In genomic region chr6:51265426-51265825, GRCh38 we compare ENCODE assay signal across 22 cellular contexts.
DNase-seq lines count a peak whose midpoint lies in the region; ATAC-seq and TF ChIP-seq lines count a peak whose summit lies in the region.
"Had no signal": no experiment of that assay in that cellular context is flagged by ENCODE, and none has a peak within 500 bp of the region (broad histone marks: within the 10 kb centered on the region; RNA-seq: fewer than 3 reads in every experiment).

No MANE protein-coding gene starts in this region.

- H3K9me2 ChIP-seq in GM23338 (ENCODE audit: insufficient read depth) = 0 out of 2 replicates have a peak, but pooled peaks cover 3% of the 10 kb centered on the region

- no peak for TF ChIP-seq CTCF in GM23338 (conservative IDR thresholded peaks at IDR 0.05; ENCODE audit: low read depth in 2 of 2)

- H2AFZ ChIP-seq in GM23338 = no peak overlapping the region; the same call in 1 of the 2 replicates
- H2AFZ ChIP-seq: neural progenitor cell had no signal

- no peaks in the 10 kb centered on the region for H3K79me2 ChIP-seq in GM23338 (replicated peaks; ENCODE audit: insufficient read depth)

- H3K4me3 ChIP-seq in SK-N-MC (no peak overlapping the region), GM23338 (no peak overlapping the region)
- H3K4me3 ChIP-seq: cardiac muscle cell, dorsolateral prefrontal cortex, neural progenitor cell, psoas muscle, spleen, tibial artery had no signal

- H3K27ac ChIP-seq in SK-N-MC (peak overlapping the region; percentile 35; the same call in 1 of the 2 replicates), GM23338 (ENCODE audit: low read depth) (no peak overlapping the region)
- H3K27ac ChIP-seq: cardiac muscle cell, dorsolateral prefrontal cortex, neural progenitor cell, psoas muscle, tibial artery had no signal

- H3K4me3 Mint-ChIP-seq in GM23338 = no peak overlapping the region
- H3K4me3 Mint-ChIP-seq: activated CD4-positive, alpha-beta T cell treated with anti-CD3 and anti-CD28 coated beads for 36 hours; activated naive CD4-positive, alpha-beta T cell treated with anti-CD3 and anti-CD28 coated beads for 36 hours; activated T-cell treated with anti-CD3 and anti-CD28 coated beads, Interleukin-2, amount 50 U/mL, for 72 hours; CD8-positive, alpha-beta memory T cell; neural progenitor cell; stimulated activated naive CD8-positive, alpha-beta T cell treated with anti-CD3 and anti-CD28 coated beads, Interleukin-15, Interleukin-2, amounts not matched to agents 100 ng/mL and 50 ng/mL, for 24 hours had no signal

- DNase-seq in MV-4-11 (lab: John Stamatoyannopoulos, UW) = peak; percentile 58
- no peak for DNase-seq in SK-N-MC (ENCODE audit: low read depth, low spot score)
- DNase-seq in head of caudate nucleus = peak in 22 of 42 donors; percentile 2 to 47 (median 14)
- DNase-seq in sciatic nerve (ENCODE audit: low spot score) = no peak
- DNase-seq in 8988T = no peak
- DNase-seq in GM23338 (ENCODE audit: low spot score) = no peak
- DNase-seq: activated CD4-positive, alpha-beta T cell treated with anti-CD3 and anti-CD28 coated beads for 36 hours; activated naive CD4-positive, alpha-beta T cell treated with anti-CD3 and anti-CD28 coated beads for 36 hours; activated T-cell treated with anti-CD3 and anti-CD28 coated beads, Interleukin-2, amount 50 U/mL, for 72 hours; CD8-positive, alpha-beta memory T cell; GDM1; NCI-H1417; NCI-H510A; psoas muscle; spleen; stimulated activated CD4-positive, alpha-beta T cell treated with anti-CD3 and anti-CD28 coated beads, Interleukin-4, amount 100 ng/mL, for 24 hours had no signal

- H3K27ac Mint-ChIP-seq in GM23338 = no peak overlapping the region
- H3K27ac Mint-ChIP-seq: activated CD4-positive, alpha-beta T cell treated with anti-CD3 and anti-CD28 coated beads for 36 hours; activated naive CD4-positive, alpha-beta T cell treated with anti-CD3 and anti-CD28 coated beads for 36 hours; activated T-cell treated with anti-CD3 and anti-CD28 coated beads, Interleukin-2, amount 50 U/mL, for 72 hours; CD8-positive, alpha-beta memory T cell; neural progenitor cell; stimulated activated naive CD8-positive, alpha-beta T cell treated with anti-CD3 and anti-CD28 coated beads, Interleukin-15, Interleukin-2, amounts not matched to agents 100 ng/mL and 50 ng/mL, for 24 hours had no signal

- H3K9ac ChIP-seq in SK-N-MC (ENCODE audit: insufficient read length) = no peak overlapping the region
- H3K9ac ChIP-seq: neural progenitor cell had no signal

- H3K9me3 Mint-ChIP-seq in GM23338 = no peaks in the 10 kb centered on the region
- H3K9me3 Mint-ChIP-seq: activated naive CD4-positive, alpha-beta T cell treated with anti-CD3 and anti-CD28 coated beads for 36 hours; neural progenitor cell had no signal

- H3K4me1 ChIP-seq in GM23338 (ENCODE audit: insufficient read depth) = no peaks in the 10 kb centered on the region
- H3K4me1 ChIP-seq: neural progenitor cell, psoas muscle, spleen, tibial artery had no signal

- H3F3A ChIP-seq in GM23338 (replicated peaks; ENCODE audit: low read depth) = no peaks in the 10 kb centered on the region

- intact Hi-C loops in head of caudate nucleus (cut with DNase I) (no loop called here), sciatic nerve (cut with DNase I) (no loop called here)

- H3K4me1 Mint-ChIP-seq in GM23338 = peaks cover 9% of the 10 kb centered on the region; the same call in 2 of the 3 replicates
- H3K4me1 Mint-ChIP-seq: activated CD4-positive, alpha-beta T cell treated with anti-CD3 and anti-CD28 coated beads for 36 hours; CD8-positive, alpha-beta memory T cell had no signal

- no peaks in the 10 kb centered on the region for H3K9me3 ChIP-seq in SK-N-MC (ENCODE audit: low read depth, low read length)
- H3K9me3 ChIP-seq: psoas muscle, spleen, tibial artery had no signal

- H3K4me2 ChIP-seq in GM23338 = no peak overlapping the region
- H3K4me2 ChIP-seq: neural progenitor cell had no signal

- no peaks in the 10 kb centered on the region for H3K27me3 Mint-ChIP-seq in GM23338 (ENCODE audit: insufficient read depth, low read depth, poor library complexity)
- H3K27me3 Mint-ChIP-seq: activated CD4-positive, alpha-beta T cell treated with anti-CD3 and anti-CD28 coated beads for 36 hours; CD8-positive, alpha-beta memory T cell; stimulated activated naive CD8-positive, alpha-beta T cell treated with anti-CD3 and anti-CD28 coated beads, Interleukin-15, Interleukin-2, amounts not matched to agents 100 ng/mL and 50 ng/mL, for 24 hours had no signal

- H3K27me3 ChIP-seq in GM23338 (ENCODE audit: insufficient read depth) = no peaks in the 10 kb centered on the region
- H3K27me3 ChIP-seq: cardiac muscle cell, neural progenitor cell, spleen, tibial artery had no signal

- H4K20me1 ChIP-seq in GM23338 (replicated peaks; ENCODE audit: insufficient read depth) = no peaks in the 10 kb centered on the region

- ATAC-seq in sciatic nerve (peak; percentile 58), HG02973 (IDR thresholded peaks at IDR 0.05; ENCODE audit: unreplicated experiment) (no peak), GM23338 (no peak)
- ATAC-seq: activated CD4-positive, alpha-beta T cell treated with anti-CD3 and anti-CD28 coated beads for 36 hours; activated T-cell treated with anti-CD3 and anti-CD28 coated beads, Interleukin-2, amount 50 U/mL, for 72 hours; psoas muscle had no signal

- H3K36me3 Mint-ChIP-seq in GM23338 (ENCODE audit: low read depth) = no peaks in the 10 kb centered on the region
- H3K36me3 Mint-ChIP-seq: CD8-positive, alpha-beta memory T cell; neural progenitor cell had no signal

- H3K36me3 ChIP-seq in SK-N-MC (ENCODE audit: insufficient read depth, low read length) (no peaks in the 10 kb centered on the region), GM23338 (ENCODE audit: insufficient read depth) (no peaks in the 10 kb centered on the region)
- H3K36me3 ChIP-seq: cardiac muscle cell, neural progenitor cell, spleen, tibial artery had no signal

TF ChIP-seq in GM23338, 12 proteins besides CTCF, POLR2A, EP300 and RAD21 (continues in another document):
- TF ChIP-seq JUNB (IDR thresholded peaks at IDR 0.05; ENCODE audit: unreplicated experiment) (no peak), POLR2AphosphoS5 (IDR thresholded peaks at IDR 0.05; ENCODE audit: low read depth) (no peak), STAT1 (IDR thresholded peaks at IDR 0.05; ENCODE audit: unreplicated experiment) (no peak), EZH2phosphoT487 (IDR thresholded peaks at IDR 0.05; ENCODE audit: unreplicated experiment) (no peak), NANOG (IDR thresholded peaks at IDR 0.05; ENCODE audit: borderline replicate concordance) (no peak)
- TF ChIP-seq, protein P1, sequence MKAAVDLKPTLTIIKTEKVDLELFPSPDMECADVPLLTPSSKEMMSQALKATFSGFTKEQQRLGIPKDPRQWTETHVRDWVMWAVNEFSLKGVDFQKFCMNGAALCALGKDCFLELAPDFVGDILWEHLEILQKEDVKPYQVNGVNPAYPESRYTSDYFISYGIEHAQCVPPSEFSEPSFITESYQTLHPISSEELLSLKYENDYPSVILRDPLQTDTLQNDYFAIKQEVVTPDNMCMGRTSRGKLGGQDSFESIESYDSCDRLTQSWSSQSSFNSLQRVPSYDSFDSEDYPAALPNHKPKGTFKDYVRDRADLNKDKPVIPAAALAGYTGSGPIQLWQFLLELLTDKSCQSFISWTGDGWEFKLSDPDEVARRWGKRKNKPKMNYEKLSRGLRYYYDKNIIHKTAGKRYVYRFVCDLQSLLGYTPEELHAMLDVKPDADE (IDR thresholded peaks at IDR 0.05) = no peak

Comparison
In these comparisons a context has a peak if more than half of its experiments do, and no peak if none do; other contexts are left out.
1. DNase-seq: peak in MV-4-11 (single experiment) and head of caudate nucleus (22 of 42); none in SK-N-MC (single experiment), sciatic nerve (single experiment), 8988T (single experiment) and GM23338 (single experiment).